Comparison of ENCODE assay signal across 12 cellular contexts in genomic region chr2:105100064-105100840, GRCh38.
A peak's percentile ranks its signal among the peaks of the same experiment; 100 is the strongest.
DNase-seq lines count a peak whose midpoint lies in the region; ATAC-seq and TF ChIP-seq lines count a peak whose summit lies in the region.
"Had no signal": no experiment of that assay in that cellular context is flagged by ENCODE, and none has a peak within 500 bp of the region (broad histone marks: within the 10 kb centered on the region; RNA-seq: fewer than 3 reads in every experiment).

No MANE protein-coding gene starts in this region.

- peak; percentile 38 for DNase-seq in Ammon's horn (ENCODE audit: low spot score)
- DNase-seq in OCI-LY7 (ENCODE audit: low spot score) = peak; percentile 11
- DNase-seq in activated naive CD4-positive, alpha-beta T cell treated with anti-CD3 and anti-CD28 coated beads, Interleukin-2, amount 50 U/mL, for 16 hours = no peak
- no peak for DNase-seq in NK-92 treated with Interleukin-12 subunit alpha and Interleukin-12 subunit beta, amount 100 ng/mL, for 24 hours (lab: John Stamatoyannopoulos, UW)
- DNase-seq in foreskin melanocyte = no peak
- no peak for DNase-seq in NCI-H82 (lab: John Stamatoyannopoulos, UW)
- DNase-seq: GF-D8, NCI-H1694 had no signal

- H3K9me3 ChIP-seq in OCI-LY7 (ENCODE audit: low read length) = no peaks in the 10 kb centered on the region
- H3K9me3 ChIP-seq: breast epithelium, gastroesophageal sphincter had no signal

- no TSS peak for BruUV-seq in OCI-LY7 (replicated peaks; lab: Mats Ljungman, UMichigan)

- H4K20me1 ChIP-seq in OCI-LY7 (ENCODE audit: insufficient read depth, low read length) = no peaks in the 10 kb centered on the region

- H3K4me2 ChIP-seq in OCI-LY7 (ENCODE audit: low read length) = no peak overlapping the region

- CTCF ChIA-PET in OCI-LY7 (lab: Charles Lee; ENCODE audit: unreplicated experiment) = interaction anchor here (1.1 kb wide), 1 partner anchor 15 kb away, joined by 4 read pairs; no protein-coding TSS in a partner anchor

- intact Hi-C loops in OCI-LY7 (cut with micrococcal nuclease; ENCODE audit: unreplicated experiment) = loop anchor here (10.0 kb wide), 1 partner anchor 175 kb away; no protein-coding TSS in a partner anchor

- no peak overlapping the region for H3K27ac ChIP-seq in OCI-LY7 (ENCODE audit: low read depth, low read length, poor library complexity, severe bottlenecking)
- H3K27ac ChIP-seq: breast epithelium, gastroesophageal sphincter had no signal

- H3K4me1 ChIP-seq in OCI-LY7 (ENCODE audit: insufficient read depth, low read length, poor library complexity, severe bottlenecking) = no peaks in the 10 kb centered on the region
- H3K4me1 ChIP-seq: breast epithelium, gastroesophageal sphincter had no signal

- POLR2A ChIA-PET in OCI-LY7 (lab: Charles Lee) = no interaction called here

- no peak for TF ChIP-seq CTCF in OCI-LY7 (conservative IDR thresholded peaks at IDR 0.05; ENCODE audit: low read length)

- no peaks in the 10 kb centered on the region for H3K9me2 ChIP-seq in OCI-LY7 (ENCODE audit: insufficient read depth, low read length)

- no peak overlapping the region for H2AFZ ChIP-seq in OCI-LY7 (ENCODE audit: low read length)

- peak; percentile 86 for ATAC-seq in GM19463 (IDR thresholded peaks at IDR 0.05; ENCODE audit: unreplicated experiment)
- ATAC-seq in HG03060 (IDR thresholded peaks at IDR 0.05; ENCODE audit: low read depth, unreplicated experiment) = peak; percentile 56
- ATAC-seq: gastroesophageal sphincter had no signal

- no peak overlapping the region for H3K4me3 ChIP-seq in OCI-LY7 (ENCODE audit: low read depth, low read length, poor library complexity, severe bottlenecking)
- H3K4me3 ChIP-seq: breast epithelium, gastroesophageal sphincter had no signal

- peaks cover 41% of the 10 kb centered on the region; the same call in 1 of the 2 replicates for H3K36me3 ChIP-seq in OCI-LY7 (ENCODE audit: insufficient read depth, low read length)
- H3K36me3 ChIP-seq: breast epithelium had no signal

- no peaks in the 10 kb centered on the region for H3K79me2 ChIP-seq in OCI-LY7 (ENCODE audit: insufficient read depth, low read depth, low read length)

Comparison
In these comparisons a context has a peak if more than half of its experiments do, and no peak if none do; other contexts are left out.
1. DNase-seq: peak in Ammon's horn (single experiment) and OCI-LY7 (single experiment); none in activated naive CD4-positive, alpha-beta T cell treated with anti-CD3 and anti-CD28 coated beads, Interleukin-2, amount 50 U/mL, for 16 hours (single experiment), NK-92 treated with Interleukin-12 subunit alpha and Interleukin-12 subunit beta, amount 100 ng/mL, for 24 hours (single experiment), foreskin melanocyte (single experiment) and NCI-H82 (single experiment).